ENCODE assay signal across 6 cellular contexts in the genomic region with DNA sequence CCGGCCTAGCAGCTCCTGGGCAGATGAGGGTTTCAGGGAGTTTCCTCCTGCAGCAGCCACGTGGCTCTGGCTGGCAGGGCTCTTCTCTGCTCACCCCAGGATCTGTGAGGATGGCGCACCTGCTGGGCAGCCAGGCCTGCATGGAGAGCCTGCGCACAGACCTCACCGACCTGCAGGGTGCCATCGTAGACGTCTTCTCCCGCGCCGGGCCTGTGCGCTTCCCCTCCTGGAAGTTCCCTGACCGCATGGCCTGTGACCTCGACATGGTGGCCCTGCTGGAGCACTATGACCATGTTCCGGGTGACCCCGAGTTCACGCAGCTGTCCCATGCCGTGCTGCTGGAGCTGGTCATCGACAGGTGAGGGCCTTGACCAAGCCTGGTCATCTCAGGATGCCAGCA.
"Had no signal": no experiment of that assay in that cellular context is flagged by ENCODE, and none has a peak within 500 bp of the region (broad histone marks: within the 10 kb centered on the region; RNA-seq: fewer than 3 reads in every experiment).

No MANE protein-coding gene starts in this region.

- H3K9me3 Mint-ChIP-seq: H9 had no signal

- H3K27ac ChIP-seq: GM23248 had no signal

- H3K4me3 ChIP-seq: GM23248, K562 had no signal

- DNase-seq: GM23248, H9, HCEC 1CT, IMR-90, KG1 had no signal

- H3K9ac ChIP-seq: GM23248 had no signal

- H3K4me3 Mint-ChIP-seq: H9 had no signal

- ATAC-seq: K562 had no signal

- H2AFZ ChIP-seq: GM23248 had no signal
